ENCODE assay signal across 9 cellular contexts in genomic region chr17:45172541-45173286, GRCh38. TPM values are rescaled to one million over a fixed set of nuclear protein-coding genes. Genes with fewer than 3 reads are reported as not detected.
DNase-seq lines count a peak whose midpoint lies in the region; ATAC-seq, FAIRE-seq and TF ChIP-seq lines count a peak whose summit lies in the region.
"Had no signal": no experiment of that assay in that cellular context is flagged by ENCODE, and none has a peak within 500 bp of the region (broad histone marks: within the 10 kb centered on the region; RNA-seq: fewer than 3 reads in every experiment).

No MANE protein-coding gene starts in this region.

- ATAC-seq in GM19328 (IDR thresholded peaks at IDR 0.05; ENCODE audit: unreplicated experiment) (no peak), HG03025 (IDR thresholded peaks at IDR 0.05; ENCODE audit: low FRiP score, unreplicated experiment) (no peak)

- H3K4me1 ChIP-seq in liver (ENCODE audit: control insufficient read depth in 4 of 4, insufficient read depth in 4 of 4, low read length in 3 of 4): peaks cover 7 to 26% (median 21%) of the 10 kb centered on the region in 4 donors

- H3K27me3 ChIP-seq in liver (ENCODE audit: control insufficient read depth in 4 of 4, insufficient read depth in 4 of 4, low read length in 3 of 4): no peaks in the 10 kb centered on the region

- H3K4me3 ChIP-seq in Jurkat, Clone E6-1 (ENCODE audit: low read length): peak overlapping the region; percentile 67
- H3K4me3 ChIP-seq in choroid plexus epithelial cell (ENCODE audit: low read depth, low read length): no peak overlapping the region
- H3K4me3 ChIP-seq in liver (ENCODE audit: low read depth in 1 of 3, low read length in 3 of 3): peak overlapping the region in 2 of 3 donors; percentile 1 to 26

- peaks cover 0 to 14% (median 0%) of the 10 kb centered on the region in 4 donors for H3K36me3 ChIP-seq in liver (ENCODE audit: control insufficient read depth in 4 of 4, insufficient read depth in 3 of 4, low read depth in 1 of 4, low read length in 3 of 4)

- no peak for TF ChIP-seq CTCF in D721Med (IDR thresholded peaks at IDR 0.05; ENCODE audit: insufficient read depth, missing control alignments)
- no peak for TF ChIP-seq CTCF in choroid plexus epithelial cell (conservative IDR thresholded peaks at IDR 0.05; ENCODE audit: low read depth, low read length)
- no peak for TF ChIP-seq CTCF in liver (IDR thresholded peaks at IDR 0.05; ENCODE audit: low read depth, low read length, missing input control)

- H3K9me3 ChIP-seq in liver (ENCODE audit: control insufficient read depth in 4 of 4, low read length in 3 of 4): no peaks in the 10 kb centered on the region

- no peak for FAIRE-seq in D721Med (lab: Jason Lieb, UNC)
- FAIRE-seq: TTC549 had no signal

- H3K27ac ChIP-seq in liver (ENCODE audit: low read depth in 1 of 2, low read length in 2 of 2): peak overlapping the region; percentile 58 to 81

- 22% methylated on average over 10 of the region's 10 CpGs for WGBS in liver

- no peak for TF ChIP-seq RAD21 in liver (IDR thresholded peaks at IDR 0.05)

- H3K9ac ChIP-seq in liver (ENCODE audit: low read depth in 1 of 2, low read length in 2 of 2): peak overlapping the region in 1 of 2 donors; percentile 27

- DNase-seq in D721Med (ENCODE audit: insufficient read length, low spot score): peak; percentile 77
- DNase-seq in Jurkat, Clone E6-1 (ENCODE audit: low read depth, low spot score): peak; percentile 96
- DNase-seq in activated CD4-positive, CD25-positive, alpha-beta regulatory T cell (lab: John Stamatoyannopoulos, UW): peak in 3 of 4 experiments; percentile 18 to 32 (median 24)
- DNase-seq in choroid plexus epithelial cell (ENCODE audit: low read depth): peak; percentile 35
- peak; percentile 28 to 41 for DNase-seq in stimulated activated CD4-positive, alpha-beta T cell treated with anti-CD3 and anti-CD28 coated beads, Interleukin-2, amount 100 ng/mL, for 48 hours

TF ChIP-seq in liver, 16 proteins besides CTCF, POLR2A, EP300 and RAD21:
- TF ChIP-seq NR2F2 (IDR thresholded peaks at IDR 0.05) (no peak), YY1 (IDR thresholded peaks at IDR 0.05) (peak; percentile 35), MAX (IDR thresholded peaks at IDR 0.05) (peak; percentile 73), HNF4A (conservative IDR thresholded peaks at IDR 0.05) (peak in 1 of 2 donors; percentile 1), RXRA (IDR thresholded peaks at IDR 0.05) (peak in 1 of 2 donors; percentile 32)
TF ChIP-seq in liver: peak in this region for 4.

RNA-seq across cellular contexts. Expression of gene HEXIM2, which starts 11.0 kb away (rescaled TPM):
- 3.1 TPM for polyA plus RNA-seq in Jurkat, Clone E6-1 (2012; ENCODE audit: insufficient read depth, insufficient read length)
- 1 to 10 TPM; 3.5 to 4.8 TPM for total RNA-seq in liver
- 10 to 100 TPM in 1 of 2 donors, 1 to 10 TPM in 1; 6.1 to 10.7 TPM for polyA plus RNA-seq in liver

RNA-seq across cellular contexts. Expression of gene HEXIM1, which starts 24.4 kb away (rescaled TPM):
- 27.6 TPM for polyA plus RNA-seq in Jurkat, Clone E6-1 (2012; ENCODE audit: insufficient read depth, insufficient read length)
- total RNA-seq in liver: 10 to 100 TPM; 13.4 to 14.3 TPM
- 10 to 100 TPM in 1 of 2 donors, 1 to 10 TPM in 1; 7.4 to 11.3 TPM for polyA plus RNA-seq in liver

RNA-seq across cellular contexts. Expression of gene ACBD4, which starts 37.2 kb away (rescaled TPM):
- 9.0 TPM for polyA plus RNA-seq in Jurkat, Clone E6-1 (2012; ENCODE audit: insufficient read depth, insufficient read length)
- total RNA-seq in liver: 10 to 100 TPM in 1 of 2 donors, 1 to 10 TPM in 1; 4.4 to 51.4 TPM
- 10 to 100 TPM; 43.2 to 46.5 TPM for polyA plus RNA-seq in liver

RNA-seq across cellular contexts. Expression of gene PLCD3, which starts 40.4 kb away (rescaled TPM):
- 10.3 TPM for polyA plus RNA-seq in Jurkat, Clone E6-1 (2012; ENCODE audit: insufficient read depth, insufficient read length)
- total RNA-seq in liver: 1 to 10 TPM in 1 of 2 donors, under 1 TPM in 1; 0.28 to 2.3 TPM
- polyA plus RNA-seq in liver: 1 to 10 TPM; 1.1 to 1.6 TPM

RNA-seq across cellular contexts. Expression of gene FMNL1, which starts 49.0 kb away (rescaled TPM):
- polyA plus RNA-seq in Jurkat, Clone E6-1 (2012; ENCODE audit: insufficient read depth, insufficient read length): 276 TPM
- total RNA-seq in liver: 1 to 10 TPM; 7.0 to 7.4 TPM
- polyA plus RNA-seq in liver: 1 to 10 TPM; 1.5 to 2.7 TPM

Comparison
In these comparisons a context has a peak if more than half of its experiments do, and no peak if none do; other contexts are left out.
1. DNase-seq: peak in every context shown above with its lines; median percentile 96 in Jurkat, Clone E6-1; 77 in D721Med; 35 in choroid plexus epithelial cell; 34 in stimulated activated CD4-positive, alpha-beta T cell treated with anti-CD3 and anti-CD28 coated beads, Interleukin-2, amount 100 ng/mL, for 48 hours; 24 in activated CD4-positive, CD25-positive, alpha-beta regulatory T cell.